Comparison of ENCODE assay signal across 19 cellular contexts in the genomic region with DNA sequence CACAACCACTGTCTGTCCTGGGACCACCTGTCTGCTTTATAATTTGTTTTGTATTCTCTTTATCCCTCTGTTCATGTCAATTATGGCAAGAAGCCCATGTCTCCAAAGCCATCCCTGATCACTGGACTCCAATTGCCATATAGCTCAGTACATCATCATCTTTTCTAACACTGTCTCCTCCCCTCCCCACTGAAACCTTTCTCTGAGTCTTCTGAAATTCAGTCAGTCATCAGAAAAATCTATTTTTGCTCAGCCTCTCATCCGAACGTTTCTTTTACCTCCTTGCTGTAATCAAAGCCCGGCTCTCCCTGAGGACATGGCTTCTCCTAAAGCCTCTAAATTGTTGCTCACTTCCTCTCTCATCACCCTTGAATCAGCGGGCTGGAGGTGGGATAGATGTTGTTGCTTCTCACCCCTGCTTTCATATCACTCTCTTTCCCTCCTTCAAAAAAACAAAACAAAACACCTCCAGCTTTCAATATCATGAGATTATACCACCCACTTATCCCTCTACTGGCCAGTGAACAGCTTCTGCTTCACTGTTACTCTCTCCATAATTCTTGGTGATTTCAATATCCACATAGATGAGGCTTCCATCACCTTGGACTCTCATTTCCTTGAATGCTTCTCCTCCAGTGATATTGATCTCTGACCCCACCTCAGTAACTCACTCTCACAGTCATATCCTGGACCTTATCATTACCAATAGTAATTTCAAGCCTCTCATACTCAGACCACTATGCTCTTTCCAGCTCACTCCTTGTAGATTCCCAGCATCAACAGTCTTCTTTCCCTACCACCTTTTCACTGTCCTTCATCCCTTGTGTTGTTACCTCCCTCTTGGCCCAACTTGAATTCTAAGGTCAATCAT. TPM values are rescaled to one million over a fixed set of nuclear protein-coding genes. Genes with fewer than 3 reads are reported as not detected.
"Had no signal": no experiment of that assay in that cellular context is flagged by ENCODE, and none has a peak within 500 bp of the region (broad histone marks: within the 10 kb centered on the region; RNA-seq: fewer than 3 reads in every experiment).

No MANE protein-coding gene starts in this region.

- H3K27me3 ChIP-seq: breast epithelium, uterus had no signal

- ATAC-seq: gastrocnemius medialis, heart left ventricle, natural killer cell had no signal

- DNase-seq: activated CD4-positive, alpha-beta T cell treated with anti-CD3 and anti-CD28 coated beads, Interleukin-2, amount 50 U/mL, for 4 hours; activated CD4-positive, CD25-positive, alpha-beta regulatory T cell treated with anti-CD3 and anti-CD28 coated beads, Interleukin-2, amount 50 U/mL, for 72 hours; activated naive CD4-positive, alpha-beta T cell; activated naive CD8-positive, alpha-beta T cell treated with anti-CD3 and anti-CD28 coated beads, Interleukin-2, amount 10 ng/mL, durations not matched to agents 7 days and 5 days; activated T-cell treated with anti-CD3 and anti-CD28 coated beads for 4 hours; anterior cingulate cortex; cerebellar nuclear complex; gastrocnemius medialis; heart left ventricle; immature natural killer cell; mesenchymal stem cell; natural killer cell; posterior cingulate gyrus; retina; stimulated activated CD4-positive, alpha-beta T cell treated with anti-CD3 and anti-CD28 coated beads, Interleukin-2, amount 100 ng/mL, for 48 hours; tibial artery; uterus had no signal

- H3K27ac ChIP-seq: breast epithelium, gastrocnemius medialis, heart left ventricle, neutrophil, tibial artery, uterus had no signal

- H3K4me1 ChIP-seq: breast epithelium, gastrocnemius medialis, heart left ventricle, tibial artery, uterus had no signal

- H3K9me3 ChIP-seq: breast epithelium, gastrocnemius medialis, heart left ventricle, neutrophil, tibial artery, uterus had no signal

- H3K4me3 ChIP-seq: breast epithelium, gastrocnemius medialis, heart left ventricle, tibial artery, uterus had no signal

- H3K36me3 ChIP-seq: breast epithelium, gastrocnemius medialis, heart left ventricle, neutrophil, tibial artery, uterus had no signal

RNA-seq across cellular contexts. Expression of gene RAB3B, which starts 27.8 kb away (rescaled TPM):
- polyA plus RNA-seq: immature natural killer cell had no signal
